Comparison of ENCODE assay signal across 8 cellular contexts in genomic region chr19:46717034-46717715, GRCh38. TPM values are rescaled to one million over a fixed set of nuclear protein-coding genes. Genes with fewer than 3 reads are reported as not detected.
DNase-seq lines count a peak whose midpoint lies in the region; ATAC-seq, FAIRE-seq and TF ChIP-seq lines count a peak whose summit lies in the region.

PRKD2 (minus strand) TSS chr19:46717114; CDS start chr19:46716370, 744 bp downstream.

- H3K36me3 Mint-ChIP-seq in HFFc6 (ENCODE audit: low read depth), result 0 out of 2 replicates have a peak, but pooled peaks cover 5% of the 10 kb centered on the region
- peaks cover 24% of the 10 kb centered on the region for H3K36me3 Mint-ChIP-seq in central memory CD8-positive, alpha-beta T cell (ENCODE audit: insufficient read depth)

- H3K27ac Mint-ChIP-seq in HFFc6, result peak within 1 kb of the TSS; percentile 95
- H3K27ac Mint-ChIP-seq in central memory CD8-positive, alpha-beta T cell (ENCODE audit: low read depth), result peak within 1 kb of the TSS; percentile 99

- H3K9me1 ChIP-seq in keratinocyte (ENCODE audit: control insufficient read depth, extremely low read depth, insufficient read depth, low read length), result no peaks in the 10 kb centered on the region

- H3K4me1 Mint-ChIP-seq in HFFc6 (ENCODE audit: low read depth), result peaks cover 26% of the 10 kb centered on the region
- H3K4me1 Mint-ChIP-seq in central memory CD8-positive, alpha-beta T cell, result peaks cover 64% of the 10 kb centered on the region

- peaks cover 2% of the 10 kb centered on the region for H4K20me1 ChIP-seq in keratinocyte (ENCODE audit: control insufficient read depth, extremely low read depth, insufficient read depth, low read length)

- H3K27ac ChIP-seq in keratinocyte (ENCODE audit: control insufficient read depth, insufficient read depth, low read length), result peak within 1 kb of the TSS; percentile 92

- peaks cover 26% of the 10 kb centered on the region for H3K79me2 ChIP-seq in keratinocyte (ENCODE audit: control insufficient read depth, insufficient read depth, low read length)

- no peak for FAIRE-seq in keratinocyte (lab: Jason Lieb, UNC)

- H3K4me3 Mint-ChIP-seq in HFFc6, result peak within 1 kb of the TSS; percentile 94
- H3K4me3 Mint-ChIP-seq in central memory CD8-positive, alpha-beta T cell, result peak within 1 kb of the TSS; percentile 98

- H3K36me3 ChIP-seq in keratinocyte (ENCODE audit: control insufficient read depth in 2 of 2, extremely low read depth in 1 of 2, insufficient read depth in 2 of 2, low read length in 2 of 2), result peaks cover 18 to 28% of the 10 kb centered on the region in 2 experiments

- H2AFZ ChIP-seq in keratinocyte (ENCODE audit: control insufficient read depth, low read length), result peak within 1 kb of the TSS; percentile 34

- H3K27me3 ChIP-seq in keratinocyte (ENCODE audit: control insufficient read depth, extremely low read depth, insufficient read depth, low read length), result no peaks in the 10 kb centered on the region

- peaks cover 2% of the 10 kb centered on the region; the same call in 1 of the 2 replicates for H3K27me3 Mint-ChIP-seq in HFFc6 (ENCODE audit: insufficient read depth)
- H3K27me3 Mint-ChIP-seq in central memory CD8-positive, alpha-beta T cell, result no peaks in the 10 kb centered on the region

- dilution Hi-C loops in keratinocyte (cut with MboI; ENCODE audit: extremely low pct_ligation_motif_present, low sequenced_read_pairs), result no loop called here

- TF ChIP-seq CTCF in HFFc6 (IDR thresholded peaks at IDR 0.05) (no peak), keratinocyte (optimal IDR thresholded peaks at IDR 0.05 in 1 of 3, IDR thresholded peaks at IDR 0.05 in 1 of 3, conservative IDR thresholded peaks at IDR 0.05 in 1 of 3; ENCODE audit: extremely low read depth in 1 of 3, insufficient read depth in 2 of 3, low read length in 3 of 3) (no peak)

- DNase-seq in ELF-1 (ENCODE audit: low read depth, low spot score) (peak; percentile 79), HFFc6 (peak; percentile 76), NCI-H2227 treated with DMSO at 0.1 percent for 48 hours (lab: John Stamatoyannopoulos, UW) (peak; percentile 44), keratinocyte (ENCODE audit: low read depth, low spot score) (no peak)
- peak; percentile 82 for DNase-seq in activated CD4-positive, alpha-beta T cell treated with anti-CD3 and anti-CD28 coated beads for 1 hour
- DNase-seq in central memory CD8-positive, alpha-beta T cell (ENCODE audit: low spot score in 2 of 2), result peak; percentile 63 to 70
- DNase-seq in stimulated activated CD4-positive, alpha-beta T cell treated with anti-CD3 and anti-CD28 coated beads, Interleukin-12 subunit alpha, Interleukin-12 subunit beta, amount 100 ng/mL, for 48 hours (ENCODE audit: low read depth in 2 of 3, low spot score in 1 of 3), result peak; percentile 80 to 89 (median 85)

- peak within 1 kb of the TSS; percentile 85 for H3K9ac ChIP-seq in keratinocyte (ENCODE audit: control insufficient read depth, extremely low read depth, insufficient read depth, low read length)

- peak within 1 kb of the TSS; percentile 94 for H3K4me2 ChIP-seq in keratinocyte (ENCODE audit: control insufficient read depth, extremely low read depth, insufficient read depth, low read depth, low read length)

- H3K4me3 ChIP-seq in keratinocyte (ENCODE audit: control insufficient read depth in 2 of 3, extremely low read depth in 1 of 3, insufficient read depth in 2 of 3, low read depth in 1 of 3, low read length in 3 of 3), result peak within 1 kb of the TSS; percentile 86 to 96 (median 90)

- ATAC-seq in central memory CD8-positive, alpha-beta T cell (replicated peaks; ENCODE audit: extremely low read depth, poor library complexity, severe bottlenecking), result no peak
- no peak for ATAC-seq in HG02759 (IDR thresholded peaks at IDR 0.05; ENCODE audit: unreplicated experiment)

- H3K9me3 ChIP-seq in keratinocyte (ENCODE audit: control insufficient read depth, low read depth, low read length), result no peaks in the 10 kb centered on the region

- H3K9me3 Mint-ChIP-seq in HFFc6, result no peaks in the 10 kb centered on the region
- no peaks in the 10 kb centered on the region for H3K9me3 Mint-ChIP-seq in central memory CD8-positive, alpha-beta T cell

- peaks cover 17% of the 10 kb centered on the region for H3K4me1 ChIP-seq in keratinocyte (ENCODE audit: control insufficient read depth, extremely low read depth, insufficient read depth, low read length)

RNA-seq across cellular contexts. Expression of gene PRKD2, which starts in this region (rescaled TPM):
- 10 to 100 TPM; 35.3 to 42.2 (median 38.4) TPM for total RNA-seq in HFFc6 (2021; fragmentation: NEBNext Ultra II Directional; extraction: Animal tissue kit (Norgen Biotek cat#: 25700))
- polyA plus RNA-seq in keratinocyte, result 9.9 to 29.0 TPM (median 13.4 TPM) in 3 replicates
- 29.0 TPM for polyA plus RNA-seq in keratinocyte (2011; ENCODE audit: low read depth)
- 14.5 and 18.8 TPM in 2 replicates for polyA plus RNA-seq in keratinocyte (2011; cell fraction: cytosol; rRNA removed)
- 35.6 and 42.7 TPM in 2 replicates for polyA plus RNA-seq in keratinocyte (2011; cell fraction: nucleus; rRNA removed)
- polyA plus RNA-seq in keratinocyte (2012; ENCODE audit: low replicate concordance), result 43.1 and 43.3 TPM in 2 replicates
- 20.6 to 53.9 TPM (median 27.4 TPM) in 3 replicates for polyA minus RNA-seq in keratinocyte
- 31.3 TPM for polyA minus RNA-seq in keratinocyte (2011; cell fraction: cytosol; rRNA and poly(A)+ RNA removed)
- 36.9 and 42.0 TPM in 2 replicates for polyA minus RNA-seq in keratinocyte (2011; cell fraction: nucleus; rRNA and poly(A)+ RNA removed)
